Comparison of ENCODE assay signal across 24 cellular contexts in genomic region chr6:95784019-95784418, GRCh38.
"Had no signal": no experiment of that assay in that cellular context is flagged by ENCODE, and none has a peak within 500 bp of the region (broad histone marks: within the 10 kb centered on the region; RNA-seq: fewer than 3 reads in every experiment).

No MANE protein-coding gene starts in this region.

- H3K36me3 ChIP-seq: SJCRH30 had no signal

- ATAC-seq: activated naive CD8-positive, alpha-beta T cell treated with anti-CD3 and anti-CD28 coated beads, Interleukin-2, amount 50 U/mL, for 24 hours; activated T-cell treated with anti-CD3 and anti-CD28 coated beads, Interleukin-2, amount 50 U/mL, for 4 hours; Panc1 had no signal

- H3K9me3 ChIP-seq: SJCRH30 had no signal

- H3K4me3 ChIP-seq: SJCRH30, SK-N-MC had no signal

- H3K27me3 ChIP-seq: SJCRH30 had no signal

- H3K27ac ChIP-seq: SJCRH30, SK-N-MC had no signal

- H3K4me1 ChIP-seq: SJCRH30 had no signal

- DNase-seq: activated CD4-positive, alpha-beta memory T cell treated with anti-CD3 and anti-CD28 coated beads for 36 hours; activated CD4-positive, alpha-beta T cell treated with anti-CD3 and anti-CD28 coated beads, Interleukin-2, amount 10 ng/mL, durations not matched to agents 24 days and 14 days; activated CD8-positive, alpha-beta memory T cell treated with anti-CD3 and anti-CD28 coated beads, Interleukin-2, amount 50 U/mL, for 4 hours; activated naive CD4-positive, alpha-beta T cell treated with anti-CD3 and anti-CD28 coated beads, Interleukin-2, amount 10 ng/mL, durations not matched to agents 7 days and 5 days; activated naive CD8-positive, alpha-beta T cell treated with anti-CD3 and anti-CD28 coated beads, Interleukin-2, amount 50 U/mL, for 24 hours; activated T-cell treated with anti-CD3 and anti-CD28 coated beads for 4 hours; activated T-cell treated with anti-CD3 and anti-CD28 coated beads, Interleukin-2, amount 50 U/mL, for 4 hours; anterior cingulate cortex; central memory CD4-positive, alpha-beta T cell; KG1; MV-4-11; NCI-H1092; NCI-H1436 treated with DMSO at 0.1 percent for 48 hours; NCI-H1694 treated with DMSO at 0.1 percent for 48 hours; NCI-H2029; NCI-H2227 treated with DMSO at 0.1 percent for 48 hours; NCI-H446; NCI-H524; NCI-H69; SHP77; SJCRH30; T1000 had no signal
